In genomic region chr6:31529329-31530150, GRCh38 we compare ENCODE assay signal across 15 cellular contexts. TPM values are rescaled to one million over a fixed set of nuclear protein-coding genes. Genes with fewer than 3 reads are reported as not detected.
DNase-seq lines count a peak whose midpoint lies in the region; ATAC-seq and TF ChIP-seq lines count a peak whose summit lies in the region.
"Had no signal": no experiment of that assay in that cellular context is flagged by ENCODE, and none has a peak within 500 bp of the region (broad histone marks: within the 10 kb centered on the region; RNA-seq: fewer than 3 reads in every experiment).

No MANE protein-coding gene starts in this region.

- H3K4me3 Mint-ChIP-seq in CD14-positive monocyte, result no peak overlapping the region
- H3K4me3 Mint-ChIP-seq in T-helper 17 cell, result peak overlapping the region; percentile 61
- H3K4me3 Mint-ChIP-seq: dendritic cell treated with granulocyte-macrophage colony-stimulating factor and Interleukin-4, amounts not matched to agents 40 ng/mL and 50 ng/mL, for 4 days had no signal

- H3K4me1 Mint-ChIP-seq in CD14-positive monocyte (peaks cover 3% of the 10 kb centered on the region), T-helper 17 cell (peaks cover 3% of the 10 kb centered on the region)

- TF ChIP-seq POLR2A in GM18505 (IDR thresholded peaks at IDR 0.05; ENCODE audit: borderline replicate concordance, extremely low read depth, insufficient read depth, insufficient read length), result peak; percentile 35

- DNase-seq in CD14-positive monocyte (ENCODE audit: low spot score), result no peak
- DNase-seq in T-helper 17 cell, result no peak
- DNase-seq in kidney tubule cell (ENCODE audit: low spot score), result peak; percentile 19
- no peak for DNase-seq in ecto neural progenitor cell (ENCODE audit: low spot score)
- no peak for DNase-seq in mucosa of gallbladder (ENCODE audit: low spot score)
- DNase-seq: activated CD4-positive, alpha-beta T cell treated with anti-CD3 and anti-CD28 coated beads for 4 hours; NCI-H226; stimulated activated CD4-positive, alpha-beta T cell treated with anti-CD3 and anti-CD28 coated beads, Interleukin-4, amount 100 ng/mL, for 1 hour had no signal

- intact Hi-C loops in CD14-positive monocyte (cut with micrococcal nuclease), result no loop called here

- H3K36me3 Mint-ChIP-seq in CD14-positive monocyte, result peaks cover 49 to 55% of the 10 kb centered on the region in 2 donors
- peaks cover 4% of the 10 kb centered on the region for H3K36me3 Mint-ChIP-seq in T-helper 17 cell (ENCODE audit: low read depth)

- no peak for TF ChIP-seq CTCF in CD14-positive monocyte (IDR thresholded peaks at IDR 0.05)

- peak overlapping the region; percentile 3 to 69 (median 54) for H3K27ac Mint-ChIP-seq in CD14-positive monocyte
- H3K27ac Mint-ChIP-seq in T-helper 17 cell, result peak overlapping the region; percentile 73
- H3K27ac Mint-ChIP-seq: dendritic cell treated with granulocyte-macrophage colony-stimulating factor and Interleukin-4, amounts not matched to agents 40 ng/mL and 50 ng/mL, for 4 days had no signal

- H3K27me3 Mint-ChIP-seq in CD14-positive monocyte (ENCODE audit: low read depth in 3 of 3), result peaks cover 0 to 2% (median 1%) of the 10 kb centered on the region in 3 donors
- H3K27me3 Mint-ChIP-seq in T-helper 17 cell, result no peaks in the 10 kb centered on the region
- H3K27me3 Mint-ChIP-seq: dendritic cell treated with granulocyte-macrophage colony-stimulating factor and Interleukin-4, amounts not matched to agents 40 ng/mL and 50 ng/mL, for 4 days had no signal

- H3K9me3 Mint-ChIP-seq in CD14-positive monocyte, result no peaks in the 10 kb centered on the region
- H3K9me3 Mint-ChIP-seq: dendritic cell treated with granulocyte-macrophage colony-stimulating factor and Interleukin-4, amounts not matched to agents 40 ng/mL and 50 ng/mL, for 4 days had no signal

- ATAC-seq in GM18505 (IDR thresholded peaks at IDR 0.05; ENCODE audit: unreplicated experiment), result no peak
- ATAC-seq in T-helper 17 cell, result peak; percentile 22
- ATAC-seq in GM19395 (IDR thresholded peaks at IDR 0.05; ENCODE audit: unreplicated experiment), result no peak
- ATAC-seq in GM18873 (IDR thresholded peaks at IDR 0.05; ENCODE audit: low FRiP score, unreplicated experiment), result no peak

- no peaks in the 10 kb centered on the region for H3K9me3 ChIP-seq in T-helper 17 cell (ENCODE audit: control insufficient read depth, low read length, poor library complexity, severe bottlenecking)
- H3K9me3 ChIP-seq: SJSA1 had no signal

RNA-seq across cellular contexts. Expression of gene MCCD1, which starts 0.8 kb away (rescaled TPM):
- not detected for polyA plus RNA-seq in CD14-positive monocyte
- not detected for total RNA-seq in T-helper 17 cell
- total RNA-seq in mucosa of gallbladder, result not detected
- total RNA-seq: glomerular endothelial cell, lower leg skin, SJSA1 had no signal

RNA-seq across cellular contexts. Expression of gene DDX39B, which starts 12.3 kb away (rescaled TPM):
- polyA plus RNA-seq in CD14-positive monocyte, result 10 to 100 TPM; 64.1 to 67.8 TPM
- 100 to 1,000 TPM; 496 to 507 TPM for total RNA-seq in T-helper 17 cell
- 246 TPM for total RNA-seq in mucosa of gallbladder

RNA-seq across cellular contexts. Expression of gene ATP6V1G2, which starts 16.9 kb away (rescaled TPM):
- not detected for polyA plus RNA-seq in CD14-positive monocyte
- total RNA-seq in T-helper 17 cell (1 to 10 TPM; 1.4 to 2.0 TPM), mucosa of gallbladder (4.1 TPM)

RNA-seq across cellular contexts. Expression of gene NFKBIL1, which starts 17.9 kb away (rescaled TPM):
- polyA plus RNA-seq in CD14-positive monocyte, result 10 to 100 TPM in 1 of 2 donors, 1 to 10 TPM in 1; 7.7 to 10.3 TPM
- total RNA-seq in T-helper 17 cell, result 1 to 10 TPM; 5.5 to 6.4 TPM
- total RNA-seq in mucosa of gallbladder, result 27.7 TPM

RNA-seq across cellular contexts. Expression of gene MICB, which starts 31.6 kb away (rescaled TPM):
- 10 to 100 TPM in 1 of 2 donors, 1 to 10 TPM in 1; 8.1 to 11.4 TPM for polyA plus RNA-seq in CD14-positive monocyte
- total RNA-seq in T-helper 17 cell (10 to 100 TPM; 16.5 to 17.6 TPM), mucosa of gallbladder (2.7 TPM)
